ENCODE assay signal across 8 cellular contexts in genomic region chr5:172714491-172715420, GRCh38. TPM values are rescaled to one million over a fixed set of nuclear protein-coding genes. Genes with fewer than 3 reads are reported as not detected.
DNase-seq lines count a peak whose midpoint lies in the region; ATAC-seq and TF ChIP-seq lines count a peak whose summit lies in the region.

No MANE protein-coding gene starts in this region.

- no peaks in the 10 kb centered on the region for H3K9me3 ChIP-seq in A673 (ENCODE audit: low read depth, low read length, poor library complexity, severe bottlenecking)

- H3K4me1 ChIP-seq in A673 (ENCODE audit: insufficient read depth, low read length, poor library complexity, severe bottlenecking), result peaks cover 3% of the 10 kb centered on the region

- H3K27me3 ChIP-seq in A673 (replicated peaks; ENCODE audit: insufficient read depth, low read depth, low read length, poor library complexity), result no peaks in the 10 kb centered on the region

- DNase-seq in A673 (ENCODE audit: low spot score) (peak; percentile 69), NOMO-1 treated with dmso at 0.1 percent for 144 hours (lab: John Stamatoyannopoulos, UW; ENCODE audit: unreplicated experiment) (peak; percentile 4), epithelial cell of prostate (ENCODE audit: low read depth, low spot score) (no peak), myocyte (ENCODE audit: low read depth) (peak; percentile 85)
- peak; percentile 79 for DNase-seq in activated CD8-positive, alpha-beta memory T cell treated with anti-CD3 and anti-CD28 coated beads, Interleukin-2, amount 50 U/mL, for 48 hours
- DNase-seq in stimulated activated CD8-positive, alpha-beta memory T cell treated with anti-CD3 and anti-CD28 coated beads, Interleukin-7, amount 100 ng/mL, for 1 hour (ENCODE audit: low read depth in 2 of 2), result peak; percentile 39 to 41

- POLR2A ChIA-PET in A673 (lab: Charles Lee; ENCODE audit: low non-redundant PET), result no interaction called here

- intact Hi-C loops in A673 (cut with micrococcal nuclease; ENCODE audit: unreplicated experiment), result loop anchor here (1.0 to 5.0 kb wide), 2 partner anchors 218 to 568 kb away; no protein-coding TSS in a partner anchor

- H3K4me3 ChIP-seq in A673 (ENCODE audit: low read depth, low read length, poor library complexity, severe bottlenecking), result no peak overlapping the region

- peak; percentile 74 for TF ChIP-seq CTCF in A673 (conservative IDR thresholded peaks at IDR 0.05; ENCODE audit: low read depth, low read length)

- ATAC-seq in GM18498 (IDR thresholded peaks at IDR 0.05; ENCODE audit: unreplicated experiment), result peak; percentile 78
- ATAC-seq in HG03097 (IDR thresholded peaks at IDR 0.05; ENCODE audit: low FRiP score, unreplicated experiment), result peak; percentile 53

- no peak overlapping the region for H3K27ac ChIP-seq in A673 (ENCODE audit: low read depth, low read length, poor library complexity, severe bottlenecking)
- H3K27ac ChIP-seq in epithelial cell of prostate, result peak overlapping the region; percentile 44

- BruUV-seq in A673 (replicated peaks; lab: Mats Ljungman, UMichigan), result no TSS peak

- CTCF ChIA-PET in A673 (lab: Charles Lee), result interaction anchor here (0.5 to 1.7 kb wide), 11 partner anchors 46 to 901 kb away, joined by 3 to 15 read pairs (median 6); partner anchors contain the start of gene BOD1

- no peaks in the 10 kb centered on the region for H3K36me3 ChIP-seq in A673 (ENCODE audit: insufficient read depth, low read length, poor library complexity, severe bottlenecking)

RNA-seq across cellular contexts. Expression of gene DUSP1, which starts 56.2 kb away (rescaled TPM):
- total RNA-seq in A673 (2021) (11.3 and 13.1 TPM in 2 replicates), myocyte (78.1 and 127 TPM in 2 replicates)
- 62.7 TPM for polyA plus RNA-seq in myocyte (2012)
